In the genomic region with DNA sequence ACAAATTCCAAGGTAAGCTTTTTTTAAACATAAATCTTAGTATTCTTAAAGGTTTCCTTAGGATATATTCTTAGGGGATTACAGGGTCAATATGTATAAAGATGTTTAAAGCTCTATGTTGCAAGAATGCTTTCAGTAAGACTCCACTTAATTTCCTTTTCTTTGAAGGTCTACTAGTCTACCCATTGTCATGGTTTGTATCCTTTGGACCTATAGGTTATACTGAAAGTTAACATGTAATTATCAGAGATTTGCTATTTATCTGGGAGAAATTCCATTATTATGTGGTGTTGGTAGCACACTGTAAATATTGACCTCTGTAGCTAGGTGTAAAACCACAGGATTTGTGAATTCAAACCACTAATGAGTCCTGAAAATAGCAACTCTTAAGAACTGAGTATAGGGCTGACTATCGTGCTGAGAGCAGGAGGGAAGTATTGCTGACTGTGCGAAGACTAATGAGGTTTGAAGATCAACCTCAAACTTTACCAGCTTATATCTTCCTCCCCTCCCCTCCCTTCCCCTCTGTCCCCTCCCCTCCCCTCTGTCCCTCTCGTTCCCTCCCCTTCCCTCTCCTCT, we compare ENCODE assay signal across 12 cellular contexts.
DNase-seq lines count a peak whose midpoint lies in the region; ATAC-seq, FAIRE-seq and TF ChIP-seq lines count a peak whose summit lies in the region.
"Had no signal": no experiment of that assay in that cellular context is flagged by ENCODE, and none has a peak within 500 bp of the region (broad histone marks: within the 10 kb centered on the region; RNA-seq: fewer than 3 reads in every experiment).

No MANE protein-coding gene starts in this region.

- no peaks in the 10 kb centered on the region for H3K9me3 Mint-ChIP-seq in activated T-cell treated with anti-CD3 and anti-CD28 coated beads, Interleukin-2, amount 50 U/mL, for 24 hours

- ATAC-seq in GM18508 (IDR thresholded peaks at IDR 0.05; ENCODE audit: insufficient read depth, unreplicated experiment) = peak; percentile 78
- peak; percentile 88 for ATAC-seq in GM21367 (IDR thresholded peaks at IDR 0.05; ENCODE audit: unreplicated experiment)
- peak; percentile 89 for ATAC-seq in HG03196 (IDR thresholded peaks at IDR 0.05; ENCODE audit: unreplicated experiment)
- ATAC-seq in Right ventricle myocardium superior (ENCODE audit: poor library complexity) = no peak

- H3K27me3 ChIP-seq in bronchial epithelial cell (ENCODE audit: control insufficient read depth, insufficient read depth, low read length) = no peaks in the 10 kb centered on the region

- H3K36me3 ChIP-seq in bronchial epithelial cell (ENCODE audit: control insufficient read depth, insufficient read depth, low read length) = no peaks in the 10 kb centered on the region

- H3K4me1 Mint-ChIP-seq in activated T-cell treated with anti-CD3 and anti-CD28 coated beads, Interleukin-2, amount 50 U/mL, for 24 hours (ENCODE audit: low read depth) = peaks cover 17% of the 10 kb centered on the region

- DNase-seq in bronchial epithelial cell (ENCODE audit: low read depth) = peak; percentile 13
- DNase-seq in AG20443 (ENCODE audit: low spot score) = no peak
- no peak for DNase-seq in Right ventricle myocardium superior
- no peak for DNase-seq in activated T-cell treated with anti-CD3 and anti-CD28 coated beads, Interleukin-2, amount 50 U/mL, for 24 hours
- DNase-seq in NCI-H1092 treated with DMSO at 0.1 percent for 48 hours (lab: John Stamatoyannopoulos, UW) = no peak
- DNase-seq: activated effector memory CD4-positive, alpha-beta T cell treated with Interleukin-2 at 50 U/mL for 16 hours; stimulated activated CD4-positive, alpha-beta T cell treated with anti-CD3 and anti-CD28 coated beads, Interleukin-2, amount 100 ng/mL, for 24 hours had no signal

- H3K4me3 Mint-ChIP-seq in activated T-cell treated with anti-CD3 and anti-CD28 coated beads, Interleukin-2, amount 50 U/mL, for 24 hours = no peak overlapping the region

- intact Hi-C loops in Right ventricle myocardium superior (cut with DNase I) = no loop called here

- no peak overlapping the region for H3K4me3 ChIP-seq in bronchial epithelial cell (ENCODE audit: low read depth, low read length)
- H3K4me3 ChIP-seq: lung, SK-N-MC had no signal

- no peak overlapping the region for H3K27ac Mint-ChIP-seq in activated T-cell treated with anti-CD3 and anti-CD28 coated beads, Interleukin-2, amount 50 U/mL, for 24 hours

- H3K27me3 Mint-ChIP-seq in activated T-cell treated with anti-CD3 and anti-CD28 coated beads, Interleukin-2, amount 50 U/mL, for 24 hours = no peaks in the 10 kb centered on the region

- no peaks in the 10 kb centered on the region for H3K36me3 Mint-ChIP-seq in activated T-cell treated with anti-CD3 and anti-CD28 coated beads, Interleukin-2, amount 50 U/mL, for 24 hours (ENCODE audit: low read depth)

- no peak for TF ChIP-seq CTCF in bronchial epithelial cell (IDR thresholded peaks at IDR 0.05; ENCODE audit: insufficient read depth, low read length, severe bottlenecking)

- no peak for FAIRE-seq in bronchial epithelial cell (lab: Jason Lieb, UNC)
